In genomic region chr2:172399765-172400164, GRCh38 we compare ENCODE assay signal across 24 cellular contexts. TPM values are rescaled to one million over a fixed set of nuclear protein-coding genes. Genes with fewer than 3 reads are reported as not detected.
A peak's percentile ranks its signal among the peaks of the same experiment; 100 is the strongest.
DNase-seq lines count a peak whose midpoint lies in the region; ATAC-seq, FAIRE-seq and TF ChIP-seq lines count a peak whose summit lies in the region.
"Had no signal": no experiment of that assay in that cellular context is flagged by ENCODE, and none has a peak within 500 bp of the region (broad histone marks: within the 10 kb centered on the region; RNA-seq: fewer than 3 reads in every experiment).

No MANE protein-coding gene starts in this region.

- in situ Hi-C loops in HepG2 (cut with HindIII; ENCODE audit: extremely low pct_ligation_motif_present, low pct_unique_long_range_greater_than_20kb), result no loop called here

- H3K9me3 Mint-ChIP-seq in neural progenitor cell, result no peaks in the 10 kb centered on the region
- no peaks in the 10 kb centered on the region for H3K9me3 Mint-ChIP-seq in CD8-positive, alpha-beta memory T cell
- H3K9me3 Mint-ChIP-seq: CD14-positive monocyte; CD4-positive, alpha-beta memory T cell; CD4-positive, CD25-positive, alpha-beta regulatory T cell had no signal

- H2BK120ac ChIP-seq in H1 (replicated peaks; ENCODE audit: low read depth, low read length), result no peak overlapping the region

- H3K23me2 ChIP-seq in H1 (ENCODE audit: low read depth, low read length), result no peaks in the 10 kb centered on the region

- H2BK20ac ChIP-seq in H1 (ENCODE audit: low read length), result no peak overlapping the region

- TF ChIP-seq CTCF in H1 (IDR thresholded peaks at IDR 0.05; ENCODE audit: control extremely low read depth in 1 of 3, insufficient read depth in 1 of 3, low read depth in 1 of 3, low read length in 3 of 3), result no peak
- TF ChIP-seq CTCF in HepG2 (CRISPR knock-in tag; IDR thresholded peaks at IDR 0.05), result no peak
- no peak for TF ChIP-seq CTCF in neural progenitor cell (IDR thresholded peaks at IDR 0.05)
- TF ChIP-seq CTCF in coronary artery (IDR thresholded peaks at IDR 0.05), result no peak

- no peak overlapping the region for H3K27ac Mint-ChIP-seq in neural progenitor cell
- H3K27ac Mint-ChIP-seq in CD8-positive, alpha-beta memory T cell, result no peak overlapping the region
- H3K27ac Mint-ChIP-seq: CD14-positive monocyte; CD4-positive, alpha-beta memory T cell; CD4-positive, CD25-positive, alpha-beta regulatory T cell had no signal

- H3K4me2 ChIP-seq in H1 (ENCODE audit: insufficient read depth in 1 of 2, low read depth in 2 of 2, low read length in 2 of 2), result no peak overlapping the region
- peak overlapping the region; percentile 48 for H3K4me2 ChIP-seq in HepG2 (ENCODE audit: low read depth, low read length)
- H3K4me2 ChIP-seq in neural progenitor cell, result no peak overlapping the region
- H3K4me2 ChIP-seq: BLaER1 had no signal

- H3K14ac ChIP-seq in H1 (ENCODE audit: insufficient read length), result no peak overlapping the region

- no peak overlapping the region for H3K4ac ChIP-seq in H1 (replicated peaks; ENCODE audit: insufficient read length, low read depth, low read length)

- peaks cover 4% of the 10 kb centered on the region for H3K27me3 Mint-ChIP-seq in neural progenitor cell (ENCODE audit: insufficient read depth, low read depth)
- H3K27me3 Mint-ChIP-seq in CD8-positive, alpha-beta memory T cell, result peaks cover 0 to 4% of the 10 kb centered on the region in 2 donors

- 87% methylated on average over 5 of the region's 5 CpGs; no CpG with 5 or more reads in 1 of the 2 experiments for WGBS in H1 (ENCODE audit: extremely low coverage in 1 of 2, insufficient coverage in 1 of 2, insufficient read length in 1 of 2, insufficient replicate concordance in 2 of 2, low coverage in 1 of 2, low lambda C conversion rate in 2 of 2, missing lambda C conversion rate in 1 of 2), 2 experiments
- WGBS in HepG2 (ENCODE audit: low lambda C conversion rate), result 13% methylated on average over 5 of the region's 5 CpGs

- no peak overlapping the region for H3K9ac ChIP-seq in H1 (replicated peaks in 1 of 4; ENCODE audit: extremely low read depth in 1 of 4, low read depth in 3 of 4, low read length in 3 of 4)
- H3K9ac ChIP-seq in HepG2 (ENCODE audit: insufficient read depth, low read depth, low read length), result no peak overlapping the region
- no peak overlapping the region for H3K9ac ChIP-seq in neural progenitor cell
- H3K9ac ChIP-seq: BLaER1 had no signal

- no peak overlapping the region for H2BK15ac ChIP-seq in H1 (ENCODE audit: low read length)

- H3K18ac ChIP-seq in H1 (ENCODE audit: extremely low read depth, low read length), result 0 out of 2 replicates have a peak overlapping the region, but pooled peaks have one; percentile 33

- no peak overlapping the region; the same call in 1 of the 2 replicates for H2BK12ac ChIP-seq in H1 (ENCODE audit: low read depth, low read length)

- FAIRE-seq in H1 (lab: Jason Lieb, UNC) (no peak), HepG2 (lab: Jason Lieb, UNC) (peak; percentile 58)
- FAIRE-seq: A204.1, D721Med, G401.6, GM12891, GM19239 had no signal

- H2AFZ ChIP-seq in H1 (ENCODE audit: low read length), result 0 out of 2 replicates have a peak overlapping the region, but pooled peaks have one; percentile 24
- H2AFZ ChIP-seq in HepG2 (ENCODE audit: low read length), result no peak overlapping the region
- H2AFZ ChIP-seq in neural progenitor cell (replicated peaks), result peak overlapping the region; percentile 33

- DNase-seq in H1 (ENCODE audit: low read depth in 1 of 2, low spot score in 2 of 2), result no peak
- peak; percentile 37 for DNase-seq in HepG2 (ENCODE audit: low spot score)
- DNase-seq in neural progenitor cell (ENCODE audit: low spot score), result no peak
- no peak for DNase-seq in coronary artery (ENCODE audit: low spot score)
- no peak for DNase-seq in CD8-positive, alpha-beta memory T cell
- DNase-seq in stimulated activated CD4-positive, alpha-beta T cell treated with anti-CD3 and anti-CD28 coated beads, Interleukin-4, amount 100 ng/mL, for 1 hour, result no peak
- DNase-seq: 8988T; ACHN; BE2C; C1 segment of cervical spinal cord; Caco-2; Calu3; CD4-positive, alpha-beta memory T cell; CD4-positive, CD25-positive, alpha-beta regulatory T cell; DMS79 treated with DMSO at 0.1 percent for 48 hours; GF-D8 had no signal

- TF ChIP-seq RAD21 in H1 (IDR thresholded peaks at IDR 0.05 in 1 of 2, conservative IDR thresholded peaks at IDR 0.05 in 1 of 2; ENCODE audit: low read depth in 2 of 2, low read length in 2 of 2) (no peak), HepG2 (CRISPR knock-in tag; IDR thresholded peaks at IDR 0.05) (no peak)

- H3K27me3 ChIP-seq in H1 (replicated peaks in 1 of 4; ENCODE audit: control insufficient read depth in 3 of 4, extremely low read depth in 1 of 4, insufficient read depth in 3 of 4, low read length in 3 of 4), result no peaks in the 10 kb centered on the region
- peaks cover 0 to 3% of the 10 kb centered on the region in 2 experiments; a peak in 3 of 5 replicates for H3K27me3 ChIP-seq in HepG2 (ENCODE audit: control insufficient read depth in 1 of 2, insufficient read depth in 2 of 2, low read length in 2 of 2)
- H3K27me3 ChIP-seq in neural progenitor cell, result no peaks in the 10 kb centered on the region
- no peaks in the 10 kb centered on the region for H3K27me3 ChIP-seq in CD8-positive, alpha-beta memory T cell (ENCODE audit: insufficient read depth, low read length, poor library complexity, severe bottlenecking)
- H3K27me3 ChIP-seq: BE2C, BLaER1 had no signal

- H3K36me3 ChIP-seq in H1 (ENCODE audit: control insufficient read depth in 2 of 4, insufficient read depth in 4 of 4, low read length in 3 of 4) (no peaks in the 10 kb centered on the region), HepG2 (replicated peaks in 1 of 2; ENCODE audit: control insufficient read depth in 1 of 2, insufficient read depth in 2 of 2, low read length in 2 of 2) (no peaks in the 10 kb centered on the region), neural progenitor cell (no peaks in the 10 kb centered on the region)
- H3K36me3 ChIP-seq in CD8-positive, alpha-beta memory T cell (ENCODE audit: insufficient read depth, low read length), result no peaks in the 10 kb centered on the region
- H3K36me3 ChIP-seq: BE2C, BLaER1 had no signal

- no peak for TF ChIP-seq POLR2A in H1 (IDR thresholded peaks at IDR 0.05; ENCODE audit: control extremely low read depth in 1 of 2, low read depth in 2 of 2, low read length in 2 of 2)
- no peak for TF ChIP-seq POLR2A in HepG2 (IDR thresholded peaks at IDR 0.05; ENCODE audit: insufficient read depth in 1 of 2, low read depth in 2 of 2, low read length in 2 of 2)

- H3K4me1 ChIP-seq in H1 (replicated peaks in 1 of 4; ENCODE audit: control insufficient read depth in 3 of 4, insufficient read depth in 4 of 4, low read length in 3 of 4) (no peaks in the 10 kb centered on the region), HepG2 (ENCODE audit: insufficient read depth, low read length) (peaks cover 13% of the 10 kb centered on the region), neural progenitor cell (peaks cover 16% of the 10 kb centered on the region)
- no peaks in the 10 kb centered on the region for H3K4me1 ChIP-seq in CD8-positive, alpha-beta memory T cell (ENCODE audit: insufficient read depth, low read length)
- H3K4me1 ChIP-seq: BE2C, Caco-2 had no signal

- no peak overlapping the region for H3K56ac ChIP-seq in H1 (replicated peaks; ENCODE audit: insufficient read length, low read depth, low read length)

- H2BK5ac ChIP-seq in H1 (ENCODE audit: low read depth, low read length), result no peak overlapping the region

- H3K79me1 ChIP-seq in H1 (ENCODE audit: low read depth, low read length), result no peaks in the 10 kb centered on the region

- no peak overlapping the region for H3K27ac ChIP-seq in H1 (ENCODE audit: low read depth, low read length)
- no peak overlapping the region for H3K27ac ChIP-seq in HepG2 (ENCODE audit: extremely low read length, insufficient read depth, low read length)
- no peak overlapping the region for H3K27ac ChIP-seq in neural progenitor cell
- H3K27ac ChIP-seq in coronary artery, result no peak overlapping the region
- H3K27ac ChIP-seq in CD8-positive, alpha-beta memory T cell (ENCODE audit: low read depth, low read length), result no peak overlapping the region
- H3K27ac ChIP-seq: BLaER1 had no signal

- no peak overlapping the region for H4K8ac ChIP-seq in H1 (ENCODE audit: extremely low read depth, insufficient read depth, low read length)

- H3K4me3 ChIP-seq in H1 (ENCODE audit: extremely low read depth in 1 of 4, insufficient read depth in 2 of 4, low read depth in 3 of 4, low read length in 4 of 4) (no peak overlapping the region), HepG2 (replicated peaks in 1 of 3; ENCODE audit: insufficient read depth in 1 of 3, low read depth in 2 of 3, low read length in 3 of 3) (no peak overlapping the region), neural progenitor cell (no peak overlapping the region), coronary artery (no peak overlapping the region)
- H3K4me3 ChIP-seq in CD8-positive, alpha-beta memory T cell (ENCODE audit: low read length), result no peak overlapping the region
- H3K4me3 ChIP-seq: BLaER1 had no signal

- BruUV-seq in HepG2 (replicated peaks; lab: Mats Ljungman, UMichigan), result no TSS peak

- peak; percentile 90 for ATAC-seq in HepG2
- ATAC-seq in HG03097 (IDR thresholded peaks at IDR 0.05; ENCODE audit: low FRiP score, unreplicated experiment), result no peak

- H3F3A ChIP-seq in neural progenitor cell (ENCODE audit: low read depth), result no peaks in the 10 kb centered on the region

- no peak overlapping the region for H3K4me3 Mint-ChIP-seq in neural progenitor cell
- no peak overlapping the region for H3K4me3 Mint-ChIP-seq in CD8-positive, alpha-beta memory T cell
- H3K4me3 Mint-ChIP-seq: CD14-positive monocyte; CD4-positive, alpha-beta memory T cell had no signal

- intact Hi-C loops in HepG2 (cut with micrococcal nuclease; ENCODE audit: unreplicated experiment), result no loop called here

- CTCF ChIA-PET in H1 (lab: Charles Lee; ENCODE audit: partially characterized antibody), result interaction anchor here (1.4 to 1.7 kb wide), 3 partner anchors 22 to 62 kb away, joined by 3 to 8 read pairs (median 7); no protein-coding TSS in a partner anchor
- CTCF ChIA-PET in HepG2 (lab: Yijun Ruan, JAX; ENCODE audit: low intra/inter-chr PET ratio, low total read pairs), result no interaction called here
- CTCF ChIA-PET in CD8-positive, alpha-beta memory T cell (lab: Charles Lee), result no interaction called here

- no peak overlapping the region for H2AK5ac ChIP-seq in H1 (ENCODE audit: low read depth, low read length)

- no peak overlapping the region for H4K91ac ChIP-seq in H1 (replicated peaks; ENCODE audit: insufficient read length, low read length)

- no peak overlapping the region for H4K5ac ChIP-seq in H1 (ENCODE audit: insufficient read length, low read depth, low read length)

- no peak for TF ChIP-seq EP300 in H1 (IDR thresholded peaks at IDR 0.05; ENCODE audit: borderline replicate concordance in 1 of 2, low read depth in 2 of 2, low read length in 2 of 2)
- TF ChIP-seq EP300 in HepG2 (IDR thresholded peaks at IDR 0.05; ENCODE audit: low read depth in 2 of 2, low read length in 2 of 2), result no peak
- TF ChIP-seq EP300 in HepG2 (CRISPR knock-in tag; IDR thresholded peaks at IDR 0.05; ENCODE audit: borderline replicate concordance), result no peak

- no peaks in the 10 kb centered on the region for H3K9me3 ChIP-seq in H1 (ENCODE audit: insufficient read depth in 2 of 2, low read depth in 1 of 2, low read length in 1 of 2)
- H3K9me3 ChIP-seq in HepG2 (ENCODE audit: low read length), result no peaks in the 10 kb centered on the region
- H3K9me3 ChIP-seq in neural progenitor cell (ENCODE audit: low read depth), result no peaks in the 10 kb centered on the region
- H3K9me3 ChIP-seq in CD8-positive, alpha-beta memory T cell (ENCODE audit: low read length), result no peaks in the 10 kb centered on the region
- H3K9me3 ChIP-seq: BE2C, BLaER1, Caco-2 had no signal

- H3K79me2 ChIP-seq in H1 (ENCODE audit: control insufficient read depth in 1 of 2, insufficient read depth in 2 of 2, low read length in 2 of 2) (no peaks in the 10 kb centered on the region), HepG2 (ENCODE audit: insufficient read depth, low read length) (no peaks in the 10 kb centered on the region), neural progenitor cell (ENCODE audit: low read depth) (no peaks in the 10 kb centered on the region)

- peaks cover 21% of the 10 kb centered on the region for H3K4me1 Mint-ChIP-seq in neural progenitor cell
- H3K4me1 Mint-ChIP-seq in CD8-positive, alpha-beta memory T cell, result peaks cover 4 to 5% (median 5%) of the 10 kb centered on the region in 3 donors
- H3K4me1 Mint-ChIP-seq: CD4-positive, CD25-positive, alpha-beta regulatory T cell had no signal

- H4K20me1 ChIP-seq in H1 (replicated peaks in 1 of 2; ENCODE audit: control insufficient read depth in 1 of 2, insufficient read depth in 2 of 2, low read length in 2 of 2) (no peaks in the 10 kb centered on the region), HepG2 (ENCODE audit: insufficient read depth, low read length) (no peaks in the 10 kb centered on the region), neural progenitor cell (ENCODE audit: low read depth) (no peaks in the 10 kb centered on the region)
- H4K20me1 ChIP-seq: BLaER1 had no signal

- H3K23ac ChIP-seq in H1 (ENCODE audit: insufficient read length), result no peak overlapping the region

- POLR2A ChIA-PET in H1 (lab: Charles Lee; ENCODE audit: partially characterized antibody), result interaction anchor here (1.4 kb wide), 1 partner anchor 8 kb away, joined by 3 read pairs; no protein-coding TSS in a partner anchor
- POLR2A ChIA-PET in HepG2 (lab: Yijun Ruan, JAX), result interaction anchor here (0.8 kb wide), 1 partner anchor 27 kb away, joined by 3 read pairs; the partner anchor contains the start of gene ITGA6
- POLR2A ChIA-PET in CD8-positive, alpha-beta memory T cell (lab: Charles Lee), result no interaction called here

- H3K36me3 Mint-ChIP-seq in neural progenitor cell, result no peaks in the 10 kb centered on the region
- peaks cover 0 to 4% (median 0%) of the 10 kb centered on the region in 3 donors for H3K36me3 Mint-ChIP-seq in CD8-positive, alpha-beta memory T cell
- H3K36me3 Mint-ChIP-seq: CD14-positive monocyte; CD4-positive, alpha-beta memory T cell; CD4-positive, CD25-positive, alpha-beta regulatory T cell had no signal

RNA-seq across cellular contexts. Expression of gene ITGA6, which starts 27.6 kb away (rescaled TPM):
- total RNA-seq in H1 (2021; fragmentation: NEBNext Ultra II Directional; extraction: Animal tissue kit (Norgen Biotek cat#: 25700)), result 117 and 118 TPM in 2 replicates
- 24.9 and 26.9 TPM in 2 replicates for polyA plus RNA-seq in H1 (2011; rRNA removed)
- polyA plus RNA-seq in H1 (2011; cell fraction: cytosol; rRNA removed), result 34.1 TPM
- polyA plus RNA-seq in H1 (2011; cell fraction: nucleus; rRNA removed), result 30.9 TPM
- 53.9 to 99.9 TPM (median 67.7 TPM) in 4 replicates for polyA plus RNA-seq in H1 (2012, experiment 1 of 2)
- 4.2 TPM for polyA plus RNA-seq in H1 (2012, experiment 2 of 2)
- 135 TPM for polyA plus RNA-seq in H1 (2013, experiment 1 of 2)
- polyA plus RNA-seq in H1 (2013, experiment 2 of 2), result 126 TPM
- 45.7 and 66.1 TPM in 2 replicates for polyA minus RNA-seq in H1 (2011; rRNA and poly(A)+ RNA removed)
- polyA minus RNA-seq in H1 (2011; cell fraction: cytosol; rRNA and poly(A)+ RNA removed), result 53.7 TPM
- 88.2 TPM for polyA minus RNA-seq in H1 (2011; cell fraction: nucleus; rRNA and poly(A)+ RNA removed)
- total RNA-seq in HepG2 (2016; rRNA removed; fragmentation: Illumina TruSeq; extraction: Trizol), result 49.6 and 92.5 TPM in 2 replicates
- 4.0 and 7.3 TPM in 2 replicates for total RNA-seq in HepG2 (2016; cell fraction: cytosol; rRNA removed; fragmentation: Illumina TruSeq; extraction: Trizol; ENCODE audit: low read depth)
- 46.0 and 93.0 TPM in 2 replicates for total RNA-seq in HepG2 (2016; cell fraction: insoluble cytoplasmic fraction; rRNA removed; fragmentation: Illumina TruSeq; extraction: Trizol)
- 20.1 and 25.4 TPM in 2 replicates for total RNA-seq in HepG2 (2016; cell fraction: membrane; rRNA removed; fragmentation: Illumina TruSeq; extraction: Trizol)
- 132 and 146 TPM in 2 replicates for total RNA-seq in HepG2 (2016; cell fraction: nucleus; rRNA removed; fragmentation: Illumina TruSeq; extraction: Trizol)
- polyA plus RNA-seq in HepG2 (2011; rRNA removed), result 21.6 and 24.0 TPM in 2 replicates
- polyA plus RNA-seq in HepG2 (2011; cell fraction: cytosol; rRNA removed), result 12.2 and 19.7 TPM in 2 replicates
- polyA plus RNA-seq in HepG2 (2011; cell fraction: nucleus; rRNA removed), result 24.5 and 30.3 TPM in 2 replicates
- polyA plus RNA-seq in HepG2 (2012), result 55.3 and 56.2 TPM in 2 replicates
- polyA plus RNA-seq in HepG2 (2016; cell fraction: cytosol; fragmentation: Illumina TruSeq; extraction: Trizol; ENCODE audit: low read depth), result 2.1 TPM in 2 replicates
- polyA plus RNA-seq in HepG2 (2016; cell fraction: insoluble cytoplasmic fraction; fragmentation: Illumina TruSeq; extraction: Trizol; ENCODE audit: low read depth), result 27.1 and 28.5 TPM in 2 replicates
- 5.3 and 7.3 TPM in 2 replicates for polyA plus RNA-seq in HepG2 (2016; cell fraction: membrane; fragmentation: Illumina TruSeq; extraction: Trizol; ENCODE audit: low read depth)
- polyA plus RNA-seq in HepG2 (2016; cell fraction: nucleus; fragmentation: Illumina TruSeq; extraction: Trizol; ENCODE audit: insufficient read depth, low read depth), result 118 and 128 TPM in 2 replicates
- polyA minus RNA-seq in HepG2 (2011; rRNA and poly(A)+ RNA removed; ENCODE audit: low replicate concordance), result 8.5 and 31.2 TPM in 2 replicates
- polyA minus RNA-seq in HepG2 (2011; cell fraction: cytosol; rRNA and poly(A)+ RNA removed), result 32.7 and 35.0 TPM in 2 replicates
- 106 and 110 TPM in 2 replicates for polyA minus RNA-seq in HepG2 (2011; cell fraction: nucleus; rRNA and poly(A)+ RNA removed)
- 97.2 and 161 TPM in 2 replicates for total RNA-seq in neural progenitor cell (ENCODE audit: low replicate concordance)
- 1 to 10 TPM; 8.0 to 9.0 TPM for total RNA-seq in CD8-positive, alpha-beta memory T cell
- polyA plus RNA-seq in CD8-positive, alpha-beta memory T cell, result 39.4 TPM

Comparison
In these comparisons a context has a peak if more than half of its experiments do, and no peak if none do; other contexts are left out.
1. Of the 41 proteins assayed by ChIP-seq in both HepG2 and H1: peak only in HepG2: CEBPB and SRF; only in H1: none; in both: none; in neither: 39.